24 cellular contexts compared by ENCODE assay signal in genomic region chr11:47108214-47108613, GRCh38.
"Had no signal": no experiment of that assay in that cellular context is flagged by ENCODE, and none has a peak within 500 bp of the region (broad histone marks: within the 10 kb centered on the region; RNA-seq: fewer than 3 reads in every experiment).

No MANE protein-coding gene starts in this region.

- H3K27ac ChIP-seq: adrenal gland, lower lobe of right lung, ovary, prostate gland, thyroid gland had no signal

- H3K9me3 ChIP-seq: adrenal gland, lower lobe of right lung, ovary, prostate gland, thyroid gland had no signal

- H3K36me3 Mint-ChIP-seq: WTC11 had no signal

- H3K27ac Mint-ChIP-seq: activated naive CD8-positive, alpha-beta T cell; activated T-helper 2 cell treated with anti-CD3 and anti-CD28 coated beads, Interferon-gamma antibody, Interleukin-2, Interleukin-4, amounts not matched to agents 10 μg/mL and 5 μg/mL and 100 μg/mL, durations not matched to agents 14 hours and 24 hours and 36 hours; effector memory CD8-positive, alpha-beta T cell; naive thymus-derived CD4-positive, alpha-beta T cell; stimulated activated naive B cell treated with anti-CD40 and anti-IgM and Interleukin-4, amounts not matched to agents 10 μg/mL and 1 μg/mL and 100 μg/mL, for 72 hours; WTC11 had no signal

- H3K4me3 ChIP-seq: adrenal gland, lower lobe of right lung, ovary, prostate gland, thyroid gland had no signal

- H3K9me3 Mint-ChIP-seq: activated T-cell treated with anti-CD3 and anti-CD28 coated beads, Interleukin-2, amount 50 U/mL, for 4 hours; activated T-helper 2 cell treated with anti-CD3 and anti-CD28 coated beads, Interferon-gamma antibody, Interleukin-2, Interleukin-4, amounts not matched to agents 10 μg/mL and 5 μg/mL and 100 μg/mL, durations not matched to agents 14 hours and 24 hours and 36 hours; effector memory CD8-positive, alpha-beta T cell; naive thymus-derived CD4-positive, alpha-beta T cell; stimulated activated naive B cell treated with anti-CD40 and anti-IgM and Interleukin-4, amounts not matched to agents 10 μg/mL and 1 μg/mL and 100 μg/mL, for 72 hours; WTC11 had no signal

- H3K36me3 ChIP-seq: adrenal gland, lower lobe of right lung, ovary, prostate gland, thyroid gland had no signal

- H3K27me3 Mint-ChIP-seq: activated naive CD8-positive, alpha-beta T cell; effector memory CD8-positive, alpha-beta T cell; naive thymus-derived CD4-positive, alpha-beta T cell; stimulated activated naive B cell treated with anti-CD40 and anti-IgM and Interleukin-4, amounts not matched to agents 10 μg/mL and 1 μg/mL and 100 μg/mL, for 72 hours had no signal

- H3K4me1 ChIP-seq: adrenal gland, lower lobe of right lung, prostate gland had no signal

- H3K4me3 Mint-ChIP-seq: activated naive CD8-positive, alpha-beta T cell; activated T-cell treated with anti-CD3 and anti-CD28 coated beads, Interleukin-2, amount 50 U/mL, for 4 hours; effector memory CD8-positive, alpha-beta T cell; naive thymus-derived CD4-positive, alpha-beta T cell; stimulated activated naive B cell treated with anti-CD40 and anti-IgM and Interleukin-4, amounts not matched to agents 10 μg/mL and 1 μg/mL and 100 μg/mL, for 72 hours; WTC11 had no signal

- H3K27me3 ChIP-seq: adrenal gland, ovary, thyroid gland had no signal

- DNase-seq: activated CD4-positive, alpha-beta T cell treated with anti-CD3 and anti-CD28 coated beads, Interleukin-2, amount 50 U/mL, for 4 hours; activated CD8-positive, alpha-beta memory T cell treated with anti-CD3 and anti-CD28 coated beads for 24 hours; activated CD8-positive, alpha-beta memory T cell treated with anti-CD3 and anti-CD28 coated beads, Interleukin-2, amount 50 U/mL, for 48 hours; activated naive CD4-positive, alpha-beta T cell; activated T-cell treated with anti-CD3 and anti-CD28 coated beads, Interleukin-2, amount 50 U/mL, for 4 hours; adrenal gland; dermis blood vessel endothelial cell; effector memory CD8-positive, alpha-beta T cell; foreskin melanocyte; kidney; lower lobe of right lung; naive thymus-derived CD4-positive, alpha-beta T cell; ovary; stimulated activated CD4-positive, alpha-beta T cell treated with anti-CD3 and anti-CD28 coated beads, Interleukin-2, amount 100 ng/mL, for 48 hours; stimulated activated CD8-positive, alpha-beta memory T cell treated with anti-CD3 and anti-CD28 coated beads, Interleukin-4, amount 100 ng/mL, for 48 hours; T-helper 1 cell; thyroid gland had no signal

- ATAC-seq: activated T-cell treated with anti-CD3 and anti-CD28 coated beads, Interleukin-2, amount 50 U/mL, for 4 hours; effector memory CD8-positive, alpha-beta T cell; esophagus mucosa; left lobe of liver; lower lobe of right lung; naive thymus-derived CD4-positive, alpha-beta T cell; WTC11 had no signal
